ENCODE assay signal across 10 cellular contexts in the genomic region with DNA sequence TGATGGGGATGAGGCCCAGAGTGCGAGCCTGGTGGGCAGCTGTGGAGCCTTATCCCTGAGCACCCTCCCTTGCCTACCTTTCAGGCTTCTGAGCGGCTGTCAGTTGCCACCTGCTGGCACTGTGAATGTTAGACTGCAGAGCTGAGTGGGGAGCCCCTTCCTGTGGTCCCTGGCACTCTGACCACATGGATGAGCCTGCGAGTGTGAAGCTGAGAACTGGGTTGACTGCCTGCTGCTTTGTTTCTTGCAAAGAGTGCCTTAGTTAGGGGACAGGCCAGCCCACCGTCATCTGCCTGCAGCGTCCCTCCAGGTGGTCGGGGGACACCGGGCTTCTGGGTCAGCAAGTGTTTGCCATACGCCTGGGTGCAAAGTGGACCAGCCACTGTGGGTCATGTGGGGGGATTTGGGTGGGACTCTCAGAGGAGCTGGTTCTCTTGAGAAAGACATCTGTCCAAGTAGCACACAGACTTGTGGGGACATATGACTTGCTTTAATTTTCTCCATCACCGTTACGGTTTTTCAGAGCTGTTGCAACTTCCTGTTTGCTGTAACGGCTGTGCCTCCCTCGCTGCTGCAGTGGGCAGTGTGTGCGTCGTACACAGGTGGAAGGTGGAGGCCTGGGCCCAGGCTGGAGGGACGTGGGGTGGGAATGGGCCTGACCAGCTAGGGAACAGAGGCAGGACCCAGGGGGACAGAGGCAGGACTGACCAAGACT. TPM values are rescaled to one million over a fixed set of nuclear protein-coding genes. Genes with fewer than 3 reads are reported as not detected.
A peak's percentile ranks its signal among the peaks of the same experiment; 100 is the strongest.
DNase-seq lines count a peak whose midpoint lies in the region; ATAC-seq and TF ChIP-seq lines count a peak whose summit lies in the region.
"Had no signal": no experiment of that assay in that cellular context is flagged by ENCODE, and none has a peak within 500 bp of the region (broad histone marks: within the 10 kb centered on the region; RNA-seq: fewer than 3 reads in every experiment).

No MANE protein-coding gene starts in this region.

- H3K9me3 ChIP-seq in OCI-LY3 (ENCODE audit: insufficient read depth, low read length) (no peaks in the 10 kb centered on the region), lower lobe of right lung (no peaks in the 10 kb centered on the region), WERI-Rb-1 (ENCODE audit: severe bottlenecking) (no peaks in the 10 kb centered on the region)

- H3K27ac ChIP-seq in OCI-LY3 (ENCODE audit: low read length), result no peak overlapping the region
- H3K27ac ChIP-seq in lower lobe of right lung, result peak overlapping the region; percentile 46
- no peak overlapping the region for H3K27ac ChIP-seq in WERI-Rb-1
- H3K27ac ChIP-seq: C4-2B, VCaP had no signal

- H3K4me2 ChIP-seq in OCI-LY3 (ENCODE audit: low read length), result peak overlapping the region; percentile 45

- 0 out of 2 replicates have a peak overlapping the region, but pooled peaks have one; percentile 24 for H3K4me3 ChIP-seq in OCI-LY3 (ENCODE audit: low read length)
- H3K4me3 ChIP-seq in lower lobe of right lung, result no peak overlapping the region
- H3K4me3 ChIP-seq in WERI-Rb-1 (ENCODE audit: low read depth, low read length), result no peak overlapping the region

- H3K36me3 ChIP-seq in OCI-LY3 (replicated peaks; ENCODE audit: low read depth, low read length) (no peaks in the 10 kb centered on the region), lower lobe of right lung (no peaks in the 10 kb centered on the region), WERI-Rb-1 (no peaks in the 10 kb centered on the region)

- no peaks in the 10 kb centered on the region for H3K4me1 ChIP-seq in OCI-LY3 (ENCODE audit: low read length)
- H3K4me1 ChIP-seq in lower lobe of right lung, result peaks cover 50% of the 10 kb centered on the region

- no peaks in the 10 kb centered on the region for H4K20me1 ChIP-seq in OCI-LY3 (ENCODE audit: insufficient read depth, low read length)

- ATAC-seq in HG02623 (IDR thresholded peaks at IDR 0.05; ENCODE audit: unreplicated experiment) (peak; percentile 61), lower lobe of right lung (peak; percentile 14 to 24), HG03457 (IDR thresholded peaks at IDR 0.05; ENCODE audit: unreplicated experiment) (no peak), HG03520 (IDR thresholded peaks at IDR 0.05; ENCODE audit: unreplicated experiment) (no peak)

- no peaks in the 10 kb centered on the region for H3K79me2 ChIP-seq in OCI-LY3 (ENCODE audit: low read length)

- H3K27me3 ChIP-seq in OCI-LY3 (ENCODE audit: low read depth, low read length) (no peaks in the 10 kb centered on the region; the same call in 1 of the 2 replicates), lower lobe of right lung (ENCODE audit: low read depth) (no peaks in the 10 kb centered on the region), WERI-Rb-1 (ENCODE audit: insufficient read depth, low read depth, severe bottlenecking) (no peaks in the 10 kb centered on the region)

- intact Hi-C loops in lower lobe of right lung (cut with DNase I), result no loop called here

- no peak for TF ChIP-seq CTCF in OCI-LY3 (IDR thresholded peaks at IDR 0.05; ENCODE audit: low read depth, low read length)
- no peak for TF ChIP-seq CTCF in lower lobe of right lung (IDR thresholded peaks at IDR 0.05)
- no peak for TF ChIP-seq CTCF in WERI-Rb-1 (IDR thresholded peaks at IDR 0.05; ENCODE audit: low read depth, low read length)

- H2AFZ ChIP-seq in OCI-LY3 (ENCODE audit: low read depth, low read length), result no peak overlapping the region

- no peak overlapping the region for H3K9ac ChIP-seq in OCI-LY3 (ENCODE audit: low read length)

- peak; percentile 76 for DNase-seq in activated CD8-positive, alpha-beta memory T cell treated with anti-CD3 and anti-CD28 coated beads for 24 hours
- no peak for DNase-seq in activated CD8-positive, alpha-beta memory T cell treated with anti-CD3 and anti-CD28 coated beads, Interleukin-2, amount 50 U/mL, for 48 hours
- DNase-seq in lower lobe of right lung (no peak), WERI-Rb-1 (no peak)

RNA-seq across cellular contexts. Expression of a gene that starts 13.7 kb away (rescaled TPM):
- total RNA-seq in lower lobe of right lung, result 34.1 TPM

Comparison
In these comparisons a context has a peak if more than half of its experiments do, and no peak if none do; other contexts are left out.
1. ATAC-seq: peak in HG02623 (single experiment) and lower lobe of right lung (2 of 2); none in HG03457 (single experiment) and HG03520 (single experiment).